20 cellular contexts compared by ENCODE assay signal in genomic region chr5:64744914-64745313, GRCh38. TPM values are rescaled to one million over a fixed set of nuclear protein-coding genes. Genes with fewer than 3 reads are reported as not detected.
DNase-seq lines count a peak whose midpoint lies in the region; ATAC-seq and TF ChIP-seq lines count a peak whose summit lies in the region.
"Had no signal": no experiment of that assay in that cellular context is flagged by ENCODE, and none has a peak within 500 bp of the region (broad histone marks: within the 10 kb centered on the region; RNA-seq: fewer than 3 reads in every experiment).

No MANE protein-coding gene starts in this region.

- peak overlapping the region; percentile 47 for H3K27ac Mint-ChIP-seq in T-helper 1 cell treated with Interleukin-12 subunit alpha and Interleukin-12 subunit beta and Interleukin-4 antibody, amounts not matched to agents 30 μg/mL and 1 μg/mL, for 36 hours
- H3K27ac Mint-ChIP-seq in neural crest cell (ENCODE audit: unreplicated experiment): peak overlapping the region; percentile 75

- peaks cover 5% of the 10 kb centered on the region for H3K36me3 Mint-ChIP-seq in T-helper 1 cell treated with Interleukin-12 subunit alpha and Interleukin-12 subunit beta and Interleukin-4 antibody, amounts not matched to agents 30 μg/mL and 1 μg/mL, for 36 hours (ENCODE audit: low read depth)
- H3K36me3 Mint-ChIP-seq in neural crest cell (ENCODE audit: low read depth): peaks cover 5% of the 10 kb centered on the region

- H3K27me3 Mint-ChIP-seq in T-helper 1 cell treated with Interleukin-12 subunit alpha and Interleukin-12 subunit beta and Interleukin-4 antibody, amounts not matched to agents 30 μg/mL and 1 μg/mL, for 36 hours (ENCODE audit: low read depth): no peaks in the 10 kb centered on the region
- no peaks in the 10 kb centered on the region for H3K27me3 Mint-ChIP-seq in neural crest cell (ENCODE audit: low read depth)

- no peak for TF ChIP-seq CTCF in neural crest cell (conservative IDR thresholded peaks at IDR 0.05)

- peaks cover 4% of the 10 kb centered on the region for H3K4me1 Mint-ChIP-seq in T-helper 1 cell treated with Interleukin-12 subunit alpha and Interleukin-12 subunit beta and Interleukin-4 antibody, amounts not matched to agents 30 μg/mL and 1 μg/mL, for 36 hours (ENCODE audit: low read depth)
- no peaks in the 10 kb centered on the region for H3K4me1 Mint-ChIP-seq in neural crest cell

- no peaks in the 10 kb centered on the region for H3K9me3 Mint-ChIP-seq in T-helper 1 cell treated with Interleukin-12 subunit alpha and Interleukin-12 subunit beta and Interleukin-4 antibody, amounts not matched to agents 30 μg/mL and 1 μg/mL, for 36 hours
- no peaks in the 10 kb centered on the region for H3K9me3 Mint-ChIP-seq in neural crest cell

- ATAC-seq in HG03442 (IDR thresholded peaks at IDR 0.05; ENCODE audit: unreplicated experiment) (peak; percentile 40), GM21360 (IDR thresholded peaks at IDR 0.05; ENCODE audit: unreplicated experiment) (no peak)
- ATAC-seq: HCT116, HepG2 had no signal

- DNase-seq in T-helper 1 cell (no peak), dermis blood vessel endothelial cell (peak; percentile 20), neural crest cell (ENCODE audit: low read depth, low spot score) (no peak), T1000 (lab: John Stamatoyannopoulos, UW) (no peak)
- no peak for DNase-seq in activated CD8-positive, alpha-beta memory T cell treated with anti-CD3 and anti-CD28 coated beads for 24 hours
- DNase-seq: DMS153, KG1, NCI-H1417 treated with DMSO at 0.1 percent for 48 hours, NCI-H187 treated with DMSO at 0.1 percent for 48 hours, NCI-H2227 treated with DMSO at 0.1 percent for 48 hours, NCI-H510A treated with DMSO at 0.1 percent for 48 hours, NCI-H774, SHP77 treated with DMSO at 0.1 percent for 48 hours, SK-N-SH had no signal

- H3K4me3 Mint-ChIP-seq in T-helper 1 cell treated with Interleukin-12 subunit alpha and Interleukin-12 subunit beta and Interleukin-4 antibody, amounts not matched to agents 30 μg/mL and 1 μg/mL, for 36 hours: no peak overlapping the region
- no peak overlapping the region for H3K4me3 Mint-ChIP-seq in neural crest cell

RNA-seq across cellular contexts. Expression of gene SREK1IP1, which starts 23.6 kb away (rescaled TPM):
- total RNA-seq in dermis blood vessel endothelial cell: 12.1 and 13.4 TPM in 2 replicates
- total RNA-seq in neural crest cell: 26.4 and 28.6 TPM in 2 replicates

RNA-seq across cellular contexts. Expression of gene CWC27, which starts 23.8 kb away (rescaled TPM):
- 9.7 and 16.3 TPM in 2 replicates for total RNA-seq in dermis blood vessel endothelial cell
- total RNA-seq in neural crest cell: 29.4 and 36.5 TPM in 2 replicates

RNA-seq across cellular contexts. Expression of gene SHISAL2B, which starts 54.6 kb away (rescaled TPM):
- not detected in 2 replicates for total RNA-seq in dermis blood vessel endothelial cell
- 0.55 and 0.93 TPM in 2 replicates for total RNA-seq in neural crest cell
- total RNA-seq: HepG2, RPMI7951 had no signal
